In the genomic region with DNA sequence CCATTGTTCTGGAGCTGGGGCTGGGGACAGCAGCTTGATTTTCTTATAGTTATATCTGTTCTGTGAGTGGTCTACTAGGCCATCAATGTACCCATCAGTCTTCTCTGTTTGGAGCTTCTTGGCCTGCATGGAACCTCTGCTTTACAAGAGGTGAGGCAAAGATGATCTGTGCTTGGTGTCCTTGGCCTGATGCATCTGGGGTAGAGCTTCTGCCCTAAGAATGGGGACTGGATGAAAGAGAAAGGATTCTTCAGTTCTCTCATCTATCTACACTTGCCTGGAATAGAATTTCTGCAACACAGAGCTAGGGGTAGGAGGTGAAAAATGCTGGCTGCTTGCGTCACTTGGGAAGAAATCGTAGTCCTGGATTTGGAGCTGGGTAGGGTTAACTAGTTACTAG, we compare ENCODE assay signal across 1 cellular context.
TF ChIP-seq lines count a peak whose summit lies in the region.

No MANE protein-coding gene starts in this region.

TF ChIP-seq in H1, 55 proteins besides CTCF, POLR2A, EP300 and RAD21 (continued from another document):
- TF ChIP-seq CBX8 (IDR thresholded peaks at IDR 0.05; ENCODE audit: borderline replicate concordance, low read depth, low read length): no peak
- no peak for TF ChIP-seq GTF2F1 (IDR thresholded peaks at IDR 0.05; ENCODE audit: borderline replicate concordance, low read depth, low read length)
- no peak for TF ChIP-seq NRF1 (IDR thresholded peaks at IDR 0.05; ENCODE audit: low read depth, low read length)
- TF ChIP-seq POLR2AphosphoS5 (IDR thresholded peaks at IDR 0.05; ENCODE audit: low read depth, low read length): no peak
- TF ChIP-seq SIN3A (conservative IDR thresholded peaks at IDR 0.05 in 1 of 2, IDR thresholded peaks at IDR 0.05 in 1 of 2; ENCODE audit: low read depth in 1 of 2, low read length in 2 of 2): no peak
- no peak for TF ChIP-seq HDAC2 (IDR thresholded peaks at IDR 0.05; ENCODE audit: borderline replicate concordance in 1 of 2, low read depth in 2 of 2, low read length in 2 of 2)
- no peak for TF ChIP-seq CTBP2 (IDR thresholded peaks at IDR 0.05; ENCODE audit: borderline replicate concordance, insufficient read depth, insufficient read length, low read length)
- no peak for TF ChIP-seq JUN (IDR thresholded peaks at IDR 0.05; ENCODE audit: low read depth, low read length)
- TF ChIP-seq SRF (IDR thresholded peaks at IDR 0.05; ENCODE audit: low read depth, low read length): no peak
- no peak for TF ChIP-seq KDM4A (IDR thresholded peaks at IDR 0.05; ENCODE audit: low read depth, low read length, severe bottlenecking)
- TF ChIP-seq CREB1 (IDR thresholded peaks at IDR 0.05): no peak
TF ChIP-seq in H1: peak in this region for 0.
